Comparison of ENCODE assay signal across 12 cellular contexts in genomic region chr7:2411815-2412586, GRCh38. TPM values are rescaled to one million over a fixed set of nuclear protein-coding genes. Genes with fewer than 3 reads are reported as not detected.
DNase-seq lines count a peak whose midpoint lies in the region; ATAC-seq, FAIRE-seq and TF ChIP-seq lines count a peak whose summit lies in the region.
"Had no signal": no experiment of that assay in that cellular context is flagged by ENCODE, and none has a peak within 500 bp of the region (broad histone marks: within the 10 kb centered on the region; RNA-seq: fewer than 3 reads in every experiment).

No MANE protein-coding gene starts in this region.

- DNase-seq in NCI-H69 (lab: John Stamatoyannopoulos, UW) (peak; percentile 69), heart left ventricle (no peak), pancreas (no peak), T-helper 1 cell (no peak)
- DNase-seq: activated naive CD8-positive, alpha-beta T cell treated with anti-CD3 and anti-CD28 coated beads, Interleukin-2, amount 10 ng/mL, durations not matched to agents 7 days and 5 days; KG1; NCI-H2081 treated with DMSO at 0.1 percent for 48 hours; T-helper 2 cell had no signal

- H3K9me3 ChIP-seq in BLaER1 treated with 17β-estradiol and CSF1 and Interleukin-3, amounts not matched to agents 10 nM and 100 nM (replicated peaks in 1 of 11), result no peaks in the 10 kb centered on the region
- H3K9me3 ChIP-seq in heart left ventricle (no peaks in the 10 kb centered on the region), pancreas (no peaks in the 10 kb centered on the region)

- intact Hi-C loops in heart left ventricle (cut with DNase I) (no loop called here), pancreas (cut with DNase I) (no loop called here)

- peak overlapping the region; percentile 65 to 93 (median 87) for H3K4me2 ChIP-seq in BLaER1 treated with 17β-estradiol and CSF1 and Interleukin-3, amounts not matched to agents 10 nM and 100 nM

- H4K20me1 ChIP-seq in BLaER1 treated with 17β-estradiol and CSF1 and Interleukin-3, amounts not matched to agents 10 nM and 100 nM, result peaks cover 31 to 84% (median 42%) of the 10 kb centered on the region in 11 experiments; a peak in 19 of 22 replicates

- 0 out of 22 replicates have a peak overlapping the region, but pooled peaks of 1 of the 11 experiments have one; percentile 17 for H3K9ac ChIP-seq in BLaER1 treated with 17β-estradiol and CSF1 and Interleukin-3, amounts not matched to agents 10 nM and 100 nM

- no peak for TF ChIP-seq CTCF in heart left ventricle (IDR thresholded peaks at IDR 0.05)
- TF ChIP-seq CTCF in pancreas (IDR thresholded peaks at IDR 0.05), result no peak

- WGBS in heart left ventricle, 4 donors, result 44 to 58% (median 55%) methylated on average over 12 of the region's 12 CpGs
- 14 to 17% methylated on average over 12 of the region's 12 CpGs for WGBS in pancreas, 2 donors

- no peak overlapping the region for H3K4me3 ChIP-seq in BLaER1 treated with 17β-estradiol and CSF1 and Interleukin-3, amounts not matched to agents 10 nM and 100 nM
- H3K4me3 ChIP-seq in heart left ventricle (no peak overlapping the region), pancreas (no peak overlapping the region)

- H3K27ac ChIP-seq in BLaER1 treated with 17β-estradiol and CSF1 and Interleukin-3, amounts not matched to agents 10 nM and 100 nM, result no peak overlapping the region
- H3K27ac ChIP-seq in heart left ventricle, result peak overlapping the region in 8 of 12 donors; percentile 8 to 51 (median 30)
- H3K27ac ChIP-seq in pancreas, result peak overlapping the region in 2 of 4 donors; percentile 44 to 51

- peaks cover 58 to 92% (median 76%) of the 10 kb centered on the region in 10 experiments for H3K4me1 ChIP-seq in BLaER1 treated with 17β-estradiol and CSF1 and Interleukin-3, amounts not matched to agents 10 nM and 100 nM
- peaks cover 0 to 71% (median 39%) of the 10 kb centered on the region in 12 donors for H3K4me1 ChIP-seq in heart left ventricle
- peaks cover 10 to 21% (median 18%) of the 10 kb centered on the region in 3 donors for H3K4me1 ChIP-seq in pancreas

- peaks cover 0 to 23% (median 4%) of the 10 kb centered on the region in 11 experiments; a peak in 4 of 22 replicates for H3K36me3 ChIP-seq in BLaER1 treated with 17β-estradiol and CSF1 and Interleukin-3, amounts not matched to agents 10 nM and 100 nM
- no peaks in the 10 kb centered on the region for H3K36me3 ChIP-seq in heart left ventricle
- no peaks in the 10 kb centered on the region for H3K36me3 ChIP-seq in pancreas

- H3K27me3 ChIP-seq in BLaER1 treated with 17β-estradiol and CSF1 and Interleukin-3, amounts not matched to agents 10 nM and 100 nM, result no peaks in the 10 kb centered on the region
- H3K27me3 ChIP-seq in heart left ventricle, result no peaks in the 10 kb centered on the region
- no peaks in the 10 kb centered on the region for H3K27me3 ChIP-seq in pancreas

- TF ChIP-seq POLR2A in heart left ventricle (IDR thresholded peaks at IDR 0.05), result no peak

- ATAC-seq in heart left ventricle, result peak in 3 of 4 donors; percentile 25 to 53 (median 48)
- peak in 3 of 4 donors; percentile 65 to 85 (median 69) for ATAC-seq in pancreas
- no peak for ATAC-seq in GM21447 (IDR thresholded peaks at IDR 0.05; ENCODE audit: unreplicated experiment)
- ATAC-seq in GM18517 (IDR thresholded peaks at IDR 0.05; ENCODE audit: unreplicated experiment), result no peak
- ATAC-seq in HG03139 (IDR thresholded peaks at IDR 0.05; ENCODE audit: unreplicated experiment), result no peak

- FAIRE-seq in pancreas (lab: Jason Lieb, UNC), result no peak

RNA-seq across cellular contexts. Expression of gene CHST12, which starts 8.6 kb away (rescaled TPM):
- total RNA-seq in heart left ventricle (10 to 100 TPM; 12.7 to 20.7 (median 15.6) TPM), pancreas (10 to 100 TPM in 1 of 6 donors, 1 to 10 TPM in 5; 7.3 to 13.2 (median 8.6) TPM)
- polyA plus RNA-seq in heart left ventricle (10 to 100 TPM; 12.5 to 14.7 TPM), pancreas (1 to 10 TPM; 7.0 to 8.7 TPM)

RNA-seq across cellular contexts. Expression of gene EIF3B, which starts 57.4 kb away (rescaled TPM):
- total RNA-seq in heart left ventricle, result 10 to 100 TPM; 57.4 to 95.7 (median 72.4) TPM
- 100 to 1,000 TPM in 1 of 2 donors, 10 to 100 TPM in 1; 35.4 to 114 TPM for polyA plus RNA-seq in heart left ventricle
- 100 to 1,000 TPM in 1 of 6 donors, 10 to 100 TPM in 5; 61.1 to 106 (median 72.4) TPM for total RNA-seq in pancreas
- 10 to 100 TPM; 83.2 to 90.6 TPM for polyA plus RNA-seq in pancreas

Comparison
In these comparisons a context has a peak if more than half of its experiments do, and no peak if none do; other contexts are left out.
1. H3K27ac ChIP-seq: peak in heart left ventricle (8 of 12); none in BLaER1 treated with 17β-estradiol and CSF1 and Interleukin-3, amounts not matched to agents 10 nM and 100 nM (0 of 11).
2. ATAC-seq: peak in heart left ventricle (3 of 4) and pancreas (3 of 4); none in GM21447 (single experiment), GM18517 (single experiment) and HG03139 (single experiment).